In genomic region chr16:64841071-64841470, GRCh38 we compare ENCODE assay signal across 30 cellular contexts.
"Had no signal": no experiment of that assay in that cellular context is flagged by ENCODE, and none has a peak within 500 bp of the region (broad histone marks: within the 10 kb centered on the region; RNA-seq: fewer than 3 reads in every experiment).

No MANE protein-coding gene starts in this region.

- H3K9me3 ChIP-seq: adrenal gland, body of pancreas had no signal

- H3K4me1 ChIP-seq: adrenal gland, body of pancreas had no signal

- H3K4me3 ChIP-seq: adrenal gland, body of pancreas, SK-N-MC had no signal

- H3K27me3 ChIP-seq: adrenal gland, body of pancreas had no signal

- H3K4me3 Mint-ChIP-seq: activated B cell treated with CpG ODN at 0.5 μM for 24 hours; activated CD4-positive, alpha-beta T cell treated with anti-CD3 and anti-CD28 coated beads, Interleukin-2, amount 10 ng/mL, durations not matched to agents 24 days and 14 days; activated CD8-positive, alpha-beta memory T cell treated with anti-CD3 and anti-CD28 coated beads, Interleukin-2, amount 10 ng/mL, durations not matched to agents 7 days and 5 days; activated naive CD4-positive, alpha-beta T cell treated with anti-CD3 and anti-CD28 coated beads, Interleukin-2, amount 10 ng/mL, durations not matched to agents 7 days and 5 days; activated naive CD8-positive, alpha-beta T cell treated with anti-CD3 and anti-CD28 coated beads for 36 hours; activated T-cell treated with anti-CD3 and anti-CD28 coated beads, Interleukin-2, amount 50 U/mL, for 24 hours; activated T-helper 17 cell treated with anti-CD3 and anti-CD28 coated beads, Interleukin-2, amount 50 U/mL, for 72 hours; central memory CD8-positive, alpha-beta T cell; T-cell had no signal

- H3K27ac ChIP-seq: adrenal gland, body of pancreas, SK-N-MC had no signal

- H3K36me3 ChIP-seq: adrenal gland had no signal

- DNase-seq: activated B cell treated with CpG ODN at 0.5 μM for 24 hours; activated CD4-positive, alpha-beta T cell treated with anti-CD3 and anti-CD28 coated beads for 1 hour; activated CD4-positive, alpha-beta T cell treated with anti-CD3 and anti-CD28 coated beads, Interleukin-2, amount 10 ng/mL, durations not matched to agents 24 days and 14 days; activated CD4-positive, alpha-beta T cell treated with anti-CD3 and anti-CD28 coated beads, Interleukin-2, amount 50 U/mL, for 48 hours; activated CD8-positive, alpha-beta memory T cell treated with anti-CD3 and anti-CD28 coated beads, Interleukin-2, amount 10 ng/mL, durations not matched to agents 7 days and 5 days; activated gamma-delta T cell; activated naive CD4-positive, alpha-beta T cell treated with anti-CD3 and anti-CD28 coated beads, Interleukin-2, amount 10 ng/mL, durations not matched to agents 7 days and 5 days; activated naive CD8-positive, alpha-beta T cell treated with anti-CD3 and anti-CD28 coated beads for 36 hours; activated T-cell treated with anti-CD3 and anti-CD28 coated beads, Interleukin-2, amount 50 U/mL, for 24 hours; adrenal gland; anterior cingulate cortex; body of pancreas; KG1; NCI-H1092; NCI-H1417; NCI-H1930; NCI-H2107; NCI-H2171 treated with DMSO at 0.1 percent for 48 hours; NCI-H226; NCI-H526 treated with DMSO at 0.1 percent for 48 hours; NCI-H82; RPMI8226; T-cell; T-helper 2 cell; T1000 had no signal

- H3K27me3 Mint-ChIP-seq: activated B cell treated with CpG ODN at 0.5 μM for 24 hours; activated CD4-positive, alpha-beta T cell treated with anti-CD3 and anti-CD28 coated beads, Interleukin-2, amount 10 ng/mL, durations not matched to agents 24 days and 14 days; activated CD8-positive, alpha-beta memory T cell treated with anti-CD3 and anti-CD28 coated beads, Interleukin-2, amount 10 ng/mL, durations not matched to agents 7 days and 5 days; activated naive CD4-positive, alpha-beta T cell treated with anti-CD3 and anti-CD28 coated beads, Interleukin-2, amount 10 ng/mL, durations not matched to agents 7 days and 5 days; activated naive CD8-positive, alpha-beta T cell treated with anti-CD3 and anti-CD28 coated beads for 36 hours; activated T-cell treated with anti-CD3 and anti-CD28 coated beads, Interleukin-2, amount 50 U/mL, for 24 hours; activated T-helper 17 cell treated with anti-CD3 and anti-CD28 coated beads, Interleukin-2, amount 50 U/mL, for 72 hours; central memory CD8-positive, alpha-beta T cell; T-cell had no signal

- H3K4me1 Mint-ChIP-seq: activated B cell treated with CpG ODN at 0.5 μM for 24 hours; activated CD4-positive, alpha-beta T cell treated with anti-CD3 and anti-CD28 coated beads, Interleukin-2, amount 10 ng/mL, durations not matched to agents 24 days and 14 days; activated CD8-positive, alpha-beta memory T cell treated with anti-CD3 and anti-CD28 coated beads, Interleukin-2, amount 10 ng/mL, durations not matched to agents 7 days and 5 days; activated naive CD4-positive, alpha-beta T cell treated with anti-CD3 and anti-CD28 coated beads, Interleukin-2, amount 10 ng/mL, durations not matched to agents 7 days and 5 days; activated naive CD8-positive, alpha-beta T cell treated with anti-CD3 and anti-CD28 coated beads for 36 hours; activated T-helper 17 cell treated with anti-CD3 and anti-CD28 coated beads, Interleukin-2, amount 50 U/mL, for 72 hours; central memory CD8-positive, alpha-beta T cell; T-cell had no signal

- H3K27ac Mint-ChIP-seq: activated B cell treated with CpG ODN at 0.5 μM for 24 hours; activated CD4-positive, alpha-beta T cell treated with anti-CD3 and anti-CD28 coated beads, Interleukin-2, amount 10 ng/mL, durations not matched to agents 24 days and 14 days; activated CD8-positive, alpha-beta memory T cell treated with anti-CD3 and anti-CD28 coated beads, Interleukin-2, amount 10 ng/mL, durations not matched to agents 7 days and 5 days; activated naive CD4-positive, alpha-beta T cell treated with anti-CD3 and anti-CD28 coated beads, Interleukin-2, amount 10 ng/mL, durations not matched to agents 7 days and 5 days; activated naive CD8-positive, alpha-beta T cell treated with anti-CD3 and anti-CD28 coated beads for 36 hours; activated T-cell treated with anti-CD3 and anti-CD28 coated beads, Interleukin-2, amount 50 U/mL, for 24 hours; activated T-helper 17 cell treated with anti-CD3 and anti-CD28 coated beads, Interleukin-2, amount 50 U/mL, for 72 hours; T-cell had no signal

- H3K36me3 Mint-ChIP-seq: activated CD8-positive, alpha-beta memory T cell treated with anti-CD3 and anti-CD28 coated beads, Interleukin-2, amount 10 ng/mL, durations not matched to agents 7 days and 5 days; activated naive CD4-positive, alpha-beta T cell treated with anti-CD3 and anti-CD28 coated beads, Interleukin-2, amount 10 ng/mL, durations not matched to agents 7 days and 5 days; activated naive CD8-positive, alpha-beta T cell treated with anti-CD3 and anti-CD28 coated beads for 36 hours; T-cell had no signal

- ATAC-seq: activated CD8-positive, alpha-beta memory T cell treated with anti-CD3 and anti-CD28 coated beads, Interleukin-2, amount 10 ng/mL, durations not matched to agents 7 days and 5 days; activated T-helper 17 cell treated with anti-CD3 and anti-CD28 coated beads, Interleukin-2, amount 50 U/mL, for 72 hours; body of pancreas; Panc1; Right ventricle myocardium inferior; T-cell had no signal
